Comparison of ENCODE assay signal across 8 cellular contexts in genomic region chr10:70816220-70816894, GRCh38. TPM values are rescaled to one million over a fixed set of nuclear protein-coding genes. Genes with fewer than 3 reads are reported as not detected.
DNase-seq lines count a peak whose midpoint lies in the region; ATAC-seq and TF ChIP-seq lines count a peak whose summit lies in the region.

No MANE protein-coding gene starts in this region.

- peak in 6 of 7 experiments; percentile 16 to 64 (median 33) for DNase-seq in CD8-positive, alpha-beta T cell
- DNase-seq in HK-2 (ENCODE audit: unreplicated experiment) (peak; percentile 84), Peyer's patch (peak; percentile 41 to 81 (median 75)), activated gamma-delta T cell treated with Interleukin-2 at 50 U/mL for 16 hours (peak; percentile 27), fibroblast of the aortic adventitia (ENCODE audit: low read depth) (peak; percentile 91), superior temporal gyrus (ENCODE audit: extremely low spot score) (peak; percentile 70)
- peak; percentile 67 for DNase-seq in natural killer cell treated with Interleukin-12 subunit alpha and Interleukin-12 subunit beta and Interleukin-15 and Interleukin-18, amount 100 ng/mL, for 72 hours (ENCODE audit: low spot score)

- no peak for TF ChIP-seq POLR2A in Peyer's patch (IDR thresholded peaks at IDR 0.05)

- TF ChIP-seq CTCF in CD8-positive, alpha-beta T cell (IDR thresholded peaks at IDR 0.05): no peak
- TF ChIP-seq CTCF in Peyer's patch (IDR thresholded peaks at IDR 0.05) (peak in 1 of 6 experiments; percentile 11), fibroblast of the aortic adventitia (IDR thresholded peaks at IDR 0.05; ENCODE audit: insufficient read depth, low read length) (no peak)

- peak overlapping the region; percentile 36 for H3K4me3 ChIP-seq in CD8-positive, alpha-beta T cell (ENCODE audit: low read depth, low read length)
- H3K4me3 ChIP-seq in Peyer's patch (peak overlapping the region; percentile 65 to 95 (median 85)), fibroblast of the aortic adventitia (ENCODE audit: low read depth, low read length) (peak overlapping the region; percentile 68)

- H3K27me3 Mint-ChIP-seq in CD8-positive, alpha-beta T cell (ENCODE audit: low read depth): no peaks in the 10 kb centered on the region
- no peaks in the 10 kb centered on the region for H3K27me3 Mint-ChIP-seq in natural killer cell treated with Interleukin-12 subunit alpha and Interleukin-12 subunit beta and Interleukin-15 and Interleukin-18, amount 100 ng/mL, for 72 hours

- no peaks in the 10 kb centered on the region for H3K36me3 ChIP-seq in CD8-positive, alpha-beta T cell (ENCODE audit: insufficient read depth, low read length)
- peaks cover 0 to 9% (median 0%) of the 10 kb centered on the region in 3 donors for H3K36me3 ChIP-seq in Peyer's patch

- ATAC-seq in CD8-positive, alpha-beta T cell: peak; percentile 45
- ATAC-seq in GM19438 (IDR thresholded peaks at IDR 0.05; ENCODE audit: low read depth, unreplicated experiment): peak; percentile 38
- ATAC-seq in natural killer cell treated with Interleukin-12 subunit alpha and Interleukin-12 subunit beta and Interleukin-15 and Interleukin-18, amount 100 ng/mL, for 72 hours: peak; percentile 75 to 77

- intact Hi-C loops in CD8-positive, alpha-beta T cell (cut with DNase I, micrococcal nuclease): loop anchor here (2.0 to 5.0 kb wide), 4 partner anchors 339 to 590 kb away; partner anchors contain the start of genes EIF4EBP2 (in 1 of the 2), PALD1 (in 1 of the 2) and PPA1 (in 1 of the 2)

- H3K27ac Mint-ChIP-seq in CD8-positive, alpha-beta T cell: peak overlapping the region; percentile 94
- peak overlapping the region; percentile 53 to 64 for H3K27ac Mint-ChIP-seq in natural killer cell treated with Interleukin-12 subunit alpha and Interleukin-12 subunit beta and Interleukin-15 and Interleukin-18, amount 100 ng/mL, for 72 hours

- CTCF ChIA-PET in CD8-positive, alpha-beta T cell (lab: Charles Lee): interaction anchor here (0.7 to 2.6 kb wide), 10 partner anchors 9 to 267 kb away, joined by 3 to 17 read pairs (median 3); no protein-coding TSS in a partner anchor

- POLR2A ChIA-PET in CD8-positive, alpha-beta T cell (lab: Charles Lee): no interaction called here

- peak overlapping the region; percentile 26 for H3K27ac ChIP-seq in CD8-positive, alpha-beta T cell (ENCODE audit: low read depth, low read length)
- peak overlapping the region; percentile 88 to 98 (median 91) for H3K27ac ChIP-seq in Peyer's patch

- H3K9me3 ChIP-seq in CD8-positive, alpha-beta T cell (ENCODE audit: low read length): no peaks in the 10 kb centered on the region
- no peaks in the 10 kb centered on the region for H3K9me3 ChIP-seq in Peyer's patch

- peaks cover 19% of the 10 kb centered on the region for H3K4me1 ChIP-seq in CD8-positive, alpha-beta T cell (ENCODE audit: insufficient read depth, low read length)
- peaks cover 0 to 14% (median 4%) of the 10 kb centered on the region in 4 donors for H3K4me1 ChIP-seq in Peyer's patch

- peaks cover 21% of the 10 kb centered on the region for H3K36me3 Mint-ChIP-seq in CD8-positive, alpha-beta T cell
- H3K36me3 Mint-ChIP-seq in natural killer cell treated with Interleukin-12 subunit alpha and Interleukin-12 subunit beta and Interleukin-15 and Interleukin-18, amount 100 ng/mL, for 72 hours: peaks cover 4% of the 10 kb centered on the region

- H3K4me3 Mint-ChIP-seq in CD8-positive, alpha-beta T cell: peak overlapping the region; percentile 93
- peak overlapping the region; percentile 89 for H3K4me3 Mint-ChIP-seq in natural killer cell treated with Interleukin-12 subunit alpha and Interleukin-12 subunit beta and Interleukin-15 and Interleukin-18, amount 100 ng/mL, for 72 hours

- peaks cover 36% of the 10 kb centered on the region for H3K4me1 Mint-ChIP-seq in CD8-positive, alpha-beta T cell (ENCODE audit: low read depth)
- peaks cover 17 to 30% of the 10 kb centered on the region in 2 donors for H3K4me1 Mint-ChIP-seq in natural killer cell treated with Interleukin-12 subunit alpha and Interleukin-12 subunit beta and Interleukin-15 and Interleukin-18, amount 100 ng/mL, for 72 hours (ENCODE audit: low read depth in 2 of 2)

- H3K27me3 ChIP-seq in CD8-positive, alpha-beta T cell (ENCODE audit: insufficient read depth, low read length): no peaks in the 10 kb centered on the region
- no peaks in the 10 kb centered on the region for H3K27me3 ChIP-seq in Peyer's patch

- no peaks in the 10 kb centered on the region for H3K9me3 Mint-ChIP-seq in CD8-positive, alpha-beta T cell
- no peaks in the 10 kb centered on the region for H3K9me3 Mint-ChIP-seq in natural killer cell treated with Interleukin-12 subunit alpha and Interleukin-12 subunit beta and Interleukin-15 and Interleukin-18, amount 100 ng/mL, for 72 hours

RNA-seq across cellular contexts. Expression of gene SGPL1, which starts 0.6 kb away (rescaled TPM):
- 10 to 100 TPM; 14.5 to 15.5 TPM for total RNA-seq in CD8-positive, alpha-beta T cell
- 100 to 1,000 TPM in 1 of 4 donors, 10 to 100 TPM in 3; 31.4 to 101 (median 82.1) TPM for total RNA-seq in Peyer's patch
- total RNA-seq in fibroblast of the aortic adventitia (ENCODE audit: low replicate concordance): 26.3 and 117 TPM in 2 replicates
- total RNA-seq in natural killer cell treated with Interleukin-12 subunit alpha and Interleukin-12 subunit beta and Interleukin-15 and Interleukin-18, amount 100 ng/mL, for 72 hours: 10 to 100 TPM; 27.4 to 40.5 TPM

RNA-seq across cellular contexts. Expression of gene TBATA, which starts 31.2 kb away (rescaled TPM):
- total RNA-seq in CD8-positive, alpha-beta T cell: not detected
- not detected for total RNA-seq in Peyer's patch
- not detected in 2 replicates for total RNA-seq in fibroblast of the aortic adventitia (ENCODE audit: low replicate concordance)
- total RNA-seq in natural killer cell treated with Interleukin-12 subunit alpha and Interleukin-12 subunit beta and Interleukin-15 and Interleukin-18, amount 100 ng/mL, for 72 hours: not detected

Comparison
In these comparisons a context has a peak if more than half of its experiments do, and no peak if none do; other contexts are left out.
1. Peak in every context shown above with its lines: DNase-seq, ATAC-seq, H3K4me3 ChIP-seq and H3K27ac ChIP-seq.
2. DNase-seq: peak in every context shown above with its lines; median percentile 91 in fibroblast of the aortic adventitia; 84 in HK-2; 75 in Peyer's patch; 70 in superior temporal gyrus; 67 in natural killer cell treated with Interleukin-12 subunit alpha and Interleukin-12 subunit beta and Interleukin-15 and Interleukin-18, amount 100 ng/mL, for 72 hours; 33 in CD8-positive, alpha-beta T cell; 27 in activated gamma-delta T cell treated with Interleukin-2 at 50 U/mL for 16 hours.